Comparison of ENCODE assay signal across 32 cellular contexts in genomic region chr14:20522332-20522731, GRCh38. TPM values are rescaled to one million over a fixed set of nuclear protein-coding genes. Genes with fewer than 3 reads are reported as not detected.
"Had no signal": no experiment of that assay in that cellular context is flagged by ENCODE, and none has a peak within 500 bp of the region (broad histone marks: within the 10 kb centered on the region; RNA-seq: fewer than 3 reads in every experiment).

No MANE protein-coding gene starts in this region.

- H3K36me3 ChIP-seq: ascending aorta, MG63 had no signal

- H3K4me1 Mint-ChIP-seq: activated naive CD4-positive, alpha-beta T cell treated with anti-CD3 and anti-CD28 coated beads, Interleukin-2, amount 50 U/mL, for 24 hours; central memory CD8-positive, alpha-beta T cell; WTC11 had no signal

- H3K27ac Mint-ChIP-seq: activated CD8-positive, alpha-beta T cell treated with anti-CD3 and anti-CD28 coated beads, Interleukin-2, amount 10 ng/mL, durations not matched to agents 7 days and 5 days; activated naive CD4-positive, alpha-beta T cell treated with anti-CD3 and anti-CD28 coated beads, Interleukin-2, amount 50 U/mL, for 24 hours; activated T-helper 1 cell treated with anti-CD3 and anti-CD28 coated beads, Interleukin-12 subunit alpha, Interleukin-12 subunit beta, Interleukin-2, Interleukin-4 antibody, amounts not matched to agents 30 ng/mL and 10 ng/mL and 1 ng/mL, durations not matched to agents 14 hours and 24 hours and 36 hours; WTC11 had no signal

- H3K4me1 ChIP-seq: ascending aorta, body of pancreas had no signal

- H3K4me3 ChIP-seq: ascending aorta, body of pancreas, MG63, SK-N-MC had no signal

- H3K27ac ChIP-seq: ascending aorta, body of pancreas, SK-N-MC had no signal

- H3K9me3 ChIP-seq: ascending aorta, body of pancreas, MG63 had no signal

- H3K27me3 ChIP-seq: ascending aorta, body of pancreas, MG63 had no signal

- H3K27me3 Mint-ChIP-seq: activated naive CD4-positive, alpha-beta T cell treated with anti-CD3 and anti-CD28 coated beads, Interleukin-2, amount 50 U/mL, for 24 hours; central memory CD8-positive, alpha-beta T cell had no signal

- H3K4me3 Mint-ChIP-seq: activated CD8-positive, alpha-beta T cell treated with anti-CD3 and anti-CD28 coated beads, Interleukin-2, amount 10 ng/mL, durations not matched to agents 7 days and 5 days; activated naive CD4-positive, alpha-beta T cell treated with anti-CD3 and anti-CD28 coated beads, Interleukin-2, amount 50 U/mL, for 24 hours; activated T-helper 1 cell treated with anti-CD3 and anti-CD28 coated beads, Interleukin-12 subunit alpha, Interleukin-12 subunit beta, Interleukin-2, Interleukin-4 antibody, amounts not matched to agents 30 ng/mL and 10 ng/mL and 1 ng/mL, durations not matched to agents 14 hours and 24 hours and 36 hours; central memory CD8-positive, alpha-beta T cell; WTC11 had no signal

- H3K9me3 Mint-ChIP-seq: activated naive CD4-positive, alpha-beta T cell treated with anti-CD3 and anti-CD28 coated beads, Interleukin-2, amount 50 U/mL, for 24 hours; central memory CD8-positive, alpha-beta T cell had no signal

- DNase-seq: activated CD4-positive, alpha-beta T cell treated with anti-CD3 and anti-CD28 coated beads for 48 hours; activated CD4-positive, alpha-beta T cell treated with anti-CD3 and anti-CD28 coated beads, Interleukin-2, amount 50 U/mL, for 4 hours; activated CD4-positive, CD25-positive, alpha-beta regulatory T cell treated with anti-CD3 and anti-CD28 coated beads, Interleukin-2, amount 50 U/mL, for 72 hours; activated CD8-positive, alpha-beta memory T cell treated with anti-CD3 and anti-CD28 coated beads, Interleukin-2, amount 50 U/mL, for 48 hours; activated CD8-positive, alpha-beta T cell treated with anti-CD3 and anti-CD28 coated beads, Interleukin-2, amount 10 ng/mL, durations not matched to agents 7 days and 5 days; activated effector memory CD4-positive, alpha-beta T cell treated with Interleukin-2 at 50 U/mL for 16 hours; activated naive CD4-positive, alpha-beta T cell; activated T-cell treated with anti-CD3 and anti-CD28 coated beads, Interleukin-2, amount 50 U/mL, for 1 hour; amniotic stem cell; body of pancreas; MG63; NCI-H1092 treated with DMSO at 0.1 percent for 48 hours; NCI-H1417 treated with DMSO at 0.1 percent for 48 hours; NCI-H1694; NCI-H2029; NCI-H2107; NCI-H2171 treated with DMSO at 0.1 percent for 48 hours; NCI-H226; NCI-H510A; NCI-H526 treated with DMSO at 0.1 percent for 48 hours; NCI-H82; OCI-M1; RPMI8226; SW 1271 had no signal

- H3K36me3 Mint-ChIP-seq: activated naive CD4-positive, alpha-beta T cell treated with anti-CD3 and anti-CD28 coated beads, Interleukin-2, amount 50 U/mL, for 24 hours had no signal

RNA-seq across cellular contexts. Expression of gene RNASE10, which starts 17.0 kb away (rescaled TPM):
- total RNA-seq: ascending aorta had no signal

RNA-seq across cellular contexts. Expression of gene RNASE9, which starts 38.5 kb away (rescaled TPM):
- total RNA-seq: activated CD8-positive, alpha-beta T cell treated with anti-CD3 and anti-CD28 coated beads, Interleukin-2, amount 10 ng/mL, durations not matched to agents 7 days and 5 days; activated T-helper 1 cell treated with anti-CD3 and anti-CD28 coated beads, Interleukin-12 subunit alpha, Interleukin-12 subunit beta, Interleukin-2, Interleukin-4 antibody, amounts not matched to agents 30 ng/mL and 10 ng/mL and 1 ng/mL, durations not matched to agents 14 hours and 24 hours and 36 hours; ascending aorta; body of pancreas; Right ventricle myocardium inferior; T-helper 1 cell treated with Interleukin-12 subunit alpha and Interleukin-12 subunit beta and Interleukin-4 antibody, amounts not matched to agents 30 ng/mL and 1 ng/mL, for 36 hours; WTC11 had no signal
